In genomic region chr22:40121463-40121862, GRCh38 we compare ENCODE assay signal across 1 cellular context.
TF ChIP-seq lines count a peak whose summit lies in the region.

No MANE protein-coding gene starts in this region.

TF ChIP-seq in GM23338, 12 proteins besides CTCF, POLR2A, EP300 and RAD21 (continued from another document):
- no peak for TF ChIP-seq ZNF462 (CRISPR knock-in tag; IDR thresholded peaks at IDR 0.05)
- TF ChIP-seq POLR2AphosphoS5 (IDR thresholded peaks at IDR 0.05; ENCODE audit: low read depth): no peak
- TF ChIP-seq ZNF114 (CRISPR knock-in tag; IDR thresholded peaks at IDR 0.05): no peak
- TF ChIP-seq EZH2phosphoT487 (IDR thresholded peaks at IDR 0.05; ENCODE audit: unreplicated experiment): no peak
- TF ChIP-seq JUNB (IDR thresholded peaks at IDR 0.05; ENCODE audit: unreplicated experiment): no peak
- no peak for TF ChIP-seq ZNF331 (CRISPR knock-in tag; IDR thresholded peaks at IDR 0.05; ENCODE audit: low read depth)
- TF ChIP-seq NANOG (IDR thresholded peaks at IDR 0.05; ENCODE audit: borderline replicate concordance): no peak
- no peak for TF ChIP-seq STAT1 (IDR thresholded peaks at IDR 0.05; ENCODE audit: unreplicated experiment)
- TF ChIP-seq EZH2 (IDR thresholded peaks at IDR 0.05; ENCODE audit: low read depth, unreplicated experiment): no peak
- no peak for TF ChIP-seq CREB1 (CRISPR knock-in tag; IDR thresholded peaks at IDR 0.05; ENCODE audit: low read depth)
- no peak for TF ChIP-seq ETS1 (IDR thresholded peaks at IDR 0.05)
